In the genomic region with DNA sequence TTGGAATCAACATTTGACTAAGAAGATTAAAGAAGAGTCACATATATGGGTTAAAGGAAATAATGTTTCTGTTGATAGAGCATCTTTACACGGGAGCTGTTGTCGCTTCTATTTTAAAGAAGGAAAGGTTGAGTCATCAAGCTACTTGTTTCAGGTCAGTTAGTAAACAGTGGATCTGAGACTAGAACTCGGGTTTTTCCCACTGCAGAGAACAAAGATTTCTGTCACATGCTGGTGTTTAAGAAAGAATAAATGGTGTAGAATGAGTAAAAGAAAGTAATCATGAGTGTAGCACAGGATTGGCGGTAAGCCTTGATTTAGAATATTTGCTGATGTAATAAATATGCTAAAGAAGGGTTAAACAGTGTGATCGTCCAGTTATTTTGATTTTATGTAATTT, we compare ENCODE assay signal across 8 cellular contexts.
DNase-seq lines count a peak whose midpoint lies in the region; ATAC-seq and TF ChIP-seq lines count a peak whose summit lies in the region.

No MANE protein-coding gene starts in this region.

- H3K9me3 Mint-ChIP-seq in activated T-cell treated with anti-CD3 and anti-CD28 coated beads, Interleukin-2, amount 50 U/mL, for 72 hours, result peaks cover 0 to 2% of the 10 kb centered on the region in 2 donors

- no peaks in the 10 kb centered on the region for H3K36me3 ChIP-seq in neural cell (ENCODE audit: insufficient read depth, low read length)

- peak overlapping the region; percentile 16 for H3K4me2 ChIP-seq in neural cell (ENCODE audit: low read length)

- H3F3A ChIP-seq in neural cell (ENCODE audit: insufficient read depth, low read length, poor library complexity, severe bottlenecking), result no peaks in the 10 kb centered on the region

- peaks cover 3% of the 10 kb centered on the region for H3K9me3 ChIP-seq in neural cell (ENCODE audit: low read length)

- no peak overlapping the region for H2AFZ ChIP-seq in neural cell (ENCODE audit: low read depth, low read length)

- peak overlapping the region; percentile 61 to 88 for H3K4me3 Mint-ChIP-seq in activated T-cell treated with anti-CD3 and anti-CD28 coated beads, Interleukin-2, amount 50 U/mL, for 72 hours

- no peaks in the 10 kb centered on the region for H3K9me2 ChIP-seq in neural cell (ENCODE audit: insufficient read depth, low read length)

- TF ChIP-seq RAD21 in neural cell (conservative IDR thresholded peaks at IDR 0.05), result no peak

- H3K4me1 Mint-ChIP-seq in activated T-cell treated with anti-CD3 and anti-CD28 coated beads, Interleukin-2, amount 50 U/mL, for 72 hours (ENCODE audit: low read depth), result peaks cover 26% of the 10 kb centered on the region

- no peaks in the 10 kb centered on the region for H4K20me1 ChIP-seq in neural cell (ENCODE audit: insufficient read depth)

- no peak overlapping the region for H3K9ac ChIP-seq in neural cell (ENCODE audit: low read length)

- no peak overlapping the region for H3K27ac ChIP-seq in neural cell (ENCODE audit: low read length)

- no peak for TF ChIP-seq CTCF in neural cell (IDR thresholded peaks at IDR 0.05; ENCODE audit: poor library complexity, severe bottlenecking)

- no peak overlapping the region for H3K4me3 ChIP-seq in neural cell (ENCODE audit: low read length)

- no peaks in the 10 kb centered on the region for H3K36me3 Mint-ChIP-seq in activated T-cell treated with anti-CD3 and anti-CD28 coated beads, Interleukin-2, amount 50 U/mL, for 72 hours (ENCODE audit: insufficient read depth in 2 of 2)

- no peaks in the 10 kb centered on the region for H3K79me2 ChIP-seq in neural cell (replicated peaks; ENCODE audit: insufficient read depth, low read length)

- H3K27ac Mint-ChIP-seq in activated T-cell treated with anti-CD3 and anti-CD28 coated beads, Interleukin-2, amount 50 U/mL, for 72 hours, result peak overlapping the region; percentile 99

- H3K27me3 Mint-ChIP-seq in activated T-cell treated with anti-CD3 and anti-CD28 coated beads, Interleukin-2, amount 50 U/mL, for 72 hours (ENCODE audit: low read depth), result peaks cover 16% of the 10 kb centered on the region

- TF ChIP-seq EP300 in neural cell (conservative IDR thresholded peaks at IDR 0.05; ENCODE audit: poor library complexity, severe bottlenecking), result no peak

- peak; percentile 20 to 31 for DNase-seq in activated T-cell treated with anti-CD3 and anti-CD28 coated beads, Interleukin-2, amount 50 U/mL, for 72 hours
- DNase-seq in activated T-cell treated with anti-CD3 and anti-CD28 coated beads, Interleukin-2, amount 50 U/mL, for 1 hour, result no peak
- DNase-seq in MV-4-11 (lab: John Stamatoyannopoulos, UW) (peak; percentile 36), NAMALWA (ENCODE audit: low spot score) (no peak), NCI-H2227 (lab: John Stamatoyannopoulos, UW; ENCODE audit: unreplicated experiment) (no peak), SHP77 treated with DMSO at 0.1 percent for 48 hours (lab: John Stamatoyannopoulos, UW) (no peak)

- no peaks in the 10 kb centered on the region for H3K27me3 ChIP-seq in neural cell (ENCODE audit: insufficient read depth, low read depth, low read length)

- peak; percentile 81 to 83 for ATAC-seq in activated T-cell treated with anti-CD3 and anti-CD28 coated beads, Interleukin-2, amount 50 U/mL, for 72 hours (replicated peaks in 1 of 2)
- ATAC-seq in HG02610 (IDR thresholded peaks at IDR 0.05; ENCODE audit: unreplicated experiment), result peak; percentile 94

TF ChIP-seq in neural cell, 6 proteins besides CTCF, POLR2A, EP300 and RAD21:
- no peak for TF ChIP-seq EZH2 (IDR thresholded peaks at IDR 0.05; ENCODE audit: borderline replicate concordance, insufficient read depth, low read length, poor library complexity, severe bottlenecking)
- TF ChIP-seq POLR2AphosphoS5 (IDR thresholded peaks at IDR 0.05), result no peak
- TF ChIP-seq SMC3 (conservative IDR thresholded peaks at IDR 0.05; ENCODE audit: poor library complexity), result no peak
- TF ChIP-seq REST (IDR thresholded peaks at IDR 0.05; ENCODE audit: borderline replicate concordance), result no peak
- TF ChIP-seq TAF1 (IDR thresholded peaks at IDR 0.05; ENCODE audit: low read depth), result no peak
- no peak for TF ChIP-seq MXI1 (conservative IDR thresholded peaks at IDR 0.05; ENCODE audit: poor library complexity, severe bottlenecking)

Comparison
In these comparisons a context has a peak if more than half of its experiments do, and no peak if none do; other contexts are left out.
1. DNase-seq: peak in activated T-cell treated with anti-CD3 and anti-CD28 coated beads, Interleukin-2, amount 50 U/mL, for 72 hours (2 of 2) and MV-4-11 (single experiment); none in activated T-cell treated with anti-CD3 and anti-CD28 coated beads, Interleukin-2, amount 50 U/mL, for 1 hour (single experiment), NAMALWA (single experiment), NCI-H2227 (single experiment) and SHP77 treated with DMSO at 0.1 percent for 48 hours (single experiment).